17 cellular contexts compared by ENCODE assay signal in the genomic region with DNA sequence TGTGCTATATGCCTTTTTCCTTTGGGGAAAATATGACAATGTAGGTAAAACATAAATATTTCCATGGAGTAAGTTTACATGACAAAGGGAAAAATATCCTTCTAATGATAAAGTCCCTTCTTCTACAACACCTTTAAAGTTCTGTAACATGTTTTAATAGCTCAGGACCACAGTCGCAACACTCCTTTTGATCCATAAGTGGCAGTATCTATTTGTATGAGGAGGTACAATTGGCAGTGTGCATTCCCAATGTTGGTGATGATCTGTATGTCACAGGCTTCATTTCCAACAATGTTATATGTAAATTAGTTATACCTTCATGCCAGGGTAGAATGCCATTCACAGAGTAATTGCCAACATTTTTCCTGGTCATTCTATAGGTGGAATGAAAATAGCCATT.
DNase-seq lines count a peak whose midpoint lies in the region; ATAC-seq and TF ChIP-seq lines count a peak whose summit lies in the region.
"Had no signal": no experiment of that assay in that cellular context is flagged by ENCODE, and none has a peak within 500 bp of the region (broad histone marks: within the 10 kb centered on the region; RNA-seq: fewer than 3 reads in every experiment).

No MANE protein-coding gene starts in this region.

- no peak for ATAC-seq in HCT116
- no peak for ATAC-seq in GM19463 (IDR thresholded peaks at IDR 0.05; ENCODE audit: unreplicated experiment)
- ATAC-seq: K562 had no signal

- peak; percentile 19; the same call in 1 of the 2 replicates for TF ChIP-seq RAD21 in HCT116 (IDR thresholded peaks at IDR 0.05; ENCODE audit: low read depth)

- H3K79me2 ChIP-seq in HCT116 (ENCODE audit: insufficient read depth, low read length): no peaks in the 10 kb centered on the region

- no peaks in the 10 kb centered on the region for H3K9me3 Mint-ChIP-seq in activated CD4-positive, alpha-beta T cell treated with anti-CD3 and anti-CD28 coated beads, Interleukin-2, amount 10 ng/mL, durations not matched to agents 7 days and 5 days
- H3K9me3 Mint-ChIP-seq: HFFc6 had no signal

- H3K36me3 Mint-ChIP-seq in activated CD4-positive, alpha-beta T cell treated with anti-CD3 and anti-CD28 coated beads, Interleukin-2, amount 10 ng/mL, durations not matched to agents 7 days and 5 days (ENCODE audit: low read depth): no peaks in the 10 kb centered on the region
- H3K36me3 Mint-ChIP-seq: CD4-positive, CD25-positive, alpha-beta regulatory T cell had no signal

- TF ChIP-seq CTCF in A673 (conservative IDR thresholded peaks at IDR 0.05; ENCODE audit: low read depth, low read length) (peak; percentile 28; the same call in 1 of the 2 replicates), HCT116 (IDR thresholded peaks at IDR 0.05 in 2 of 3, conservative IDR thresholded peaks at IDR 0.05 in 1 of 3; ENCODE audit: borderline replicate concordance in 1 of 3, insufficient read depth in 1 of 3, low read depth in 2 of 3, low read length in 2 of 3) (peak in 1 of 3 experiments; percentile 25; a peak in 1 of 6 replicates)

- H3K27ac ChIP-seq in A673 (ENCODE audit: low read depth, low read length, poor library complexity, severe bottlenecking) (no peak overlapping the region), HCT116 (ENCODE audit: low read depth, low read length) (no peak overlapping the region)

- H3K4me3 Mint-ChIP-seq in activated CD4-positive, alpha-beta T cell treated with anti-CD3 and anti-CD28 coated beads, Interleukin-2, amount 10 ng/mL, durations not matched to agents 7 days and 5 days: no peak overlapping the region
- H3K4me3 Mint-ChIP-seq: CD4-positive, CD25-positive, alpha-beta regulatory T cell; HFFc6 had no signal

- no peaks in the 10 kb centered on the region for H4K20me1 ChIP-seq in HCT116 (ENCODE audit: insufficient read depth)

- H2AFZ ChIP-seq in HCT116 (ENCODE audit: low read depth, low read length, poor library complexity, severe bottlenecking): no peak overlapping the region

- H3K4me3 ChIP-seq in A673 (ENCODE audit: low read depth, low read length, poor library complexity, severe bottlenecking) (no peak overlapping the region), HCT116 (replicated peaks in 1 of 2; ENCODE audit: low read depth in 1 of 2, low read length in 2 of 2) (no peak overlapping the region)
- H3K4me3 ChIP-seq: K562 had no signal

- DNase-seq in A673 (ENCODE audit: low spot score) (peak; percentile 9), HCT116 (ENCODE audit: low read depth, low spot score) (no peak), NCI-H446 treated with DMSO at 0.1 percent for 48 hours (lab: John Stamatoyannopoulos, UW) (peak; percentile 36), SW480 (ENCODE audit: low spot score) (peak; percentile 6), NCI-H1694 treated with DMSO at 0.1 percent for 48 hours (lab: John Stamatoyannopoulos, UW) (no peak)
- DNase-seq in activated CD4-positive, alpha-beta T cell treated with anti-CD3 and anti-CD28 coated beads, Interleukin-2, amount 10 ng/mL, durations not matched to agents 7 days and 5 days: no peak
- DNase-seq: CD4-positive, CD25-positive, alpha-beta regulatory T cell; COR-L47; HFFc6; MV-4-11; NCI-H1436; NCI-H2029; NCI-H2171 treated with DMSO at 0.1 percent for 48 hours; RPMI8226; T-helper 2 cell had no signal

- CTCF ChIA-PET in A673 (lab: Charles Lee): interaction anchor here (0.6 kb wide), 1 partner anchor 160 kb away, joined by 3 read pairs; no protein-coding TSS in a partner anchor
- CTCF ChIA-PET in HCT116 (lab: Charles Lee): interaction anchor here (1.3 kb wide), 1 partner anchor 242 kb away, joined by 3 read pairs; no protein-coding TSS in a partner anchor
- CTCF ChIA-PET in activated CD4-positive, alpha-beta T cell treated with anti-CD3 and anti-CD28 coated beads, Interleukin-2, amount 10 ng/mL, durations not matched to agents 7 days and 5 days (lab: Charles Lee): interaction anchor here (0.6 kb wide), 1 partner anchor 11 kb away, joined by 3 read pairs; no protein-coding TSS in a partner anchor

- no peak overlapping the region for H3K4me2 ChIP-seq in HCT116 (ENCODE audit: low read length)

- H3K9me2 ChIP-seq in HCT116 (ENCODE audit: insufficient read depth): no peaks in the 10 kb centered on the region

- H3K4me1 ChIP-seq in A673 (ENCODE audit: insufficient read depth, low read length, poor library complexity, severe bottlenecking) (peaks cover 17% of the 10 kb centered on the region), HCT116 (ENCODE audit: control insufficient read depth in 1 of 2, insufficient read depth in 2 of 2, low read length in 2 of 2) (no peaks in the 10 kb centered on the region)

- BruUV-seq in A673 (replicated peaks; lab: Mats Ljungman, UMichigan) (no TSS peak), HCT116 (replicated peaks; lab: Mats Ljungman, UMichigan) (no TSS peak)

- RAD21 ChIA-PET in HCT116 (lab: Charles Lee; ENCODE audit: low non-redundant PET in 1 of 2, low total read pairs in 2 of 2, uncharacterized antibody in 2 of 2, unreplicated experiment in 2 of 2): no interaction called here

- no peak overlapping the region for H3K27ac Mint-ChIP-seq in activated CD4-positive, alpha-beta T cell treated with anti-CD3 and anti-CD28 coated beads, Interleukin-2, amount 10 ng/mL, durations not matched to agents 7 days and 5 days
- H3K27ac Mint-ChIP-seq: CD4-positive, CD25-positive, alpha-beta regulatory T cell; HFFc6 had no signal

- H3K27me3 Mint-ChIP-seq in activated CD4-positive, alpha-beta T cell treated with anti-CD3 and anti-CD28 coated beads, Interleukin-2, amount 10 ng/mL, durations not matched to agents 7 days and 5 days: no peaks in the 10 kb centered on the region

- H3K27me3 ChIP-seq in A673 (replicated peaks; ENCODE audit: insufficient read depth, low read depth, low read length, poor library complexity) (no peaks in the 10 kb centered on the region), HCT116 (ENCODE audit: insufficient read depth, low read length) (no peaks in the 10 kb centered on the region)

- TF ChIP-seq POLR2A in HCT116 (IDR thresholded peaks at IDR 0.05; ENCODE audit: borderline replicate concordance, extremely low read depth, insufficient read depth, insufficient read length): no peak

- POLR2A ChIA-PET in A673 (lab: Charles Lee; ENCODE audit: low non-redundant PET): no interaction called here
- POLR2A ChIA-PET in HCT116 (lab: Charles Lee): no interaction called here
- POLR2A ChIA-PET in activated CD4-positive, alpha-beta T cell treated with anti-CD3 and anti-CD28 coated beads, Interleukin-2, amount 10 ng/mL, durations not matched to agents 7 days and 5 days (lab: Charles Lee): no interaction called here

- H3K9ac ChIP-seq in HCT116 (ENCODE audit: low read length): no peak overlapping the region

- H3K4me1 Mint-ChIP-seq in activated CD4-positive, alpha-beta T cell treated with anti-CD3 and anti-CD28 coated beads, Interleukin-2, amount 10 ng/mL, durations not matched to agents 7 days and 5 days: no peaks in the 10 kb centered on the region
- H3K4me1 Mint-ChIP-seq: CD4-positive, CD25-positive, alpha-beta regulatory T cell had no signal

- H3K9me3 ChIP-seq in A673 (ENCODE audit: low read depth, low read length, poor library complexity, severe bottlenecking) (no peaks in the 10 kb centered on the region), HCT116 (ENCODE audit: control insufficient read depth in 1 of 2, insufficient read depth in 1 of 2, low read depth in 1 of 2, low read length in 2 of 2) (no peaks in the 10 kb centered on the region)

- intact Hi-C loops in A673 (cut with micrococcal nuclease; ENCODE audit: unreplicated experiment) (no loop called here), HCT116 (cut with micrococcal nuclease) (loop anchor here (10.0 kb wide), 1 partner anchor 1155 kb away; no protein-coding TSS in a partner anchor)

- H3K36me3 ChIP-seq in A673 (ENCODE audit: insufficient read depth, low read length, poor library complexity, severe bottlenecking) (no peaks in the 10 kb centered on the region), HCT116 (ENCODE audit: control insufficient read depth in 1 of 2, insufficient read depth in 2 of 2, low read length in 2 of 2) (no peaks in the 10 kb centered on the region)

TF ChIP-seq in HCT116, 20 proteins besides CTCF, POLR2A, EP300 and RAD21:
- TF ChIP-seq ZFX (IDR thresholded peaks at IDR 0.05) (no peak), FOSL1 (IDR thresholded peaks at IDR 0.05; ENCODE audit: low read depth) (no peak), ZNF274 (IDR thresholded peaks at IDR 0.05; ENCODE audit: low read depth, low read length) (no peak), EZH2 (IDR thresholded peaks at IDR 0.05) (no peak)
- TF ChIP-seq, protein P1, sequence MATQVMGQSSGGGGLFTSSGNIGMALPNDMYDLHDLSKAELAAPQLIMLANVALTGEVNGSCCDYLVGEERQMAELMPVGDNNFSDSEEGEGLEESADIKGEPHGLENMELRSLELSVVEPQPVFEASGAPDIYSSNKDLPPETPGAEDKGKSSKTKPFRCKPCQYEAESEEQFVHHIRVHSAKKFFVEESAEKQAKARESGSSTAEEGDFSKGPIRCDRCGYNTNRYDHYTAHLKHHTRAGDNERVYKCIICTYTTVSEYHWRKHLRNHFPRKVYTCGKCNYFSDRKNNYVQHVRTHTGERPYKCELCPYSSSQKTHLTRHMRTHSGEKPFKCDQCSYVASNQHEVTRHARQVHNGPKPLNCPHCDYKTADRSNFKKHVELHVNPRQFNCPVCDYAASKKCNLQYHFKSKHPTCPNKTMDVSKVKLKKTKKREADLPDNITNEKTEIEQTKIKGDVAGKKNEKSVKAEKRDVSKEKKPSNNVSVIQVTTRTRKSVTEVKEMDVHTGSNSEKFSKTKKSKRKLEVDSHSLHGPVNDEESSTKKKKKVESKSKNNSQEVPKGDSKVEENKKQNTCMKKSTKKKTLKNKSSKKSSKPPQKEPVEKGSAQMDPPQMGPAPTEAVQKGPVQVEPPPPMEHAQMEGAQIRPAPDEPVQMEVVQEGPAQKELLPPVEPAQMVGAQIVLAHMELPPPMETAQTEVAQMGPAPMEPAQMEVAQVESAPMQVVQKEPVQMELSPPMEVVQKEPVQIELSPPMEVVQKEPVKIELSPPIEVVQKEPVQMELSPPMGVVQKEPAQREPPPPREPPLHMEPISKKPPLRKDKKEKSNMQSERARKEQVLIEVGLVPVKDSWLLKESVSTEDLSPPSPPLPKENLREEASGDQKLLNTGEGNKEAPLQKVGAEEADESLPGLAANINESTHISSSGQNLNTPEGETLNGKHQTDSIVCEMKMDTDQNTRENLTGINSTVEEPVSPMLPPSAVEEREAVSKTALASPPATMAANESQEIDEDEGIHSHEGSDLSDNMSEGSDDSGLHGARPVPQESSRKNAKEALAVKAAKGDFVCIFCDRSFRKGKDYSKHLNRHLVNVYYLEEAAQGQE (IDR thresholded peaks at IDR 0.05; ENCODE audit: low read depth): no peak

Comparison
In these comparisons a context has a peak if more than half of its experiments do, and no peak if none do; other contexts are left out.
1. DNase-seq: peak in A673 (single experiment), NCI-H446 treated with DMSO at 0.1 percent for 48 hours (single experiment) and SW480 (single experiment); none in HCT116 (single experiment), activated CD4-positive, alpha-beta T cell treated with anti-CD3 and anti-CD28 coated beads, Interleukin-2, amount 10 ng/mL, durations not matched to agents 7 days and 5 days (single experiment) and NCI-H1694 treated with DMSO at 0.1 percent for 48 hours (single experiment).